ENCODE assay signal across 36 cellular contexts in genomic region chrX:32016195-32016594, GRCh38.
"Had no signal": no experiment of that assay in that cellular context is flagged by ENCODE, and none has a peak within 500 bp of the region (broad histone marks: within the 10 kb centered on the region; RNA-seq: fewer than 3 reads in every experiment).

No MANE protein-coding gene starts in this region.

- H3K36me3 ChIP-seq: MG63 had no signal

- H3K4me3 ChIP-seq: MG63 had no signal

- H3K27me3 ChIP-seq: MG63 had no signal

- DNase-seq: Karpas-422, Kasumi-1, MG63, MM.1S, MV-4-11, NCI-H1048, NCI-H1092, NCI-H1092 treated with DMSO at 0.1 percent for 48 hours, NCI-H1105, NCI-H1105 treated with DMSO at 0.1 percent for 48 hours, NCI-H1417, NCI-H1417 treated with DMSO at 0.1 percent for 48 hours, NCI-H1436, NCI-H1436 treated with DMSO at 0.1 percent for 48 hours, NCI-H146, NCI-H1694, NCI-H1694 treated with DMSO at 0.1 percent for 48 hours, NCI-H187, NCI-H187 treated with DMSO at 0.1 percent for 48 hours, NCI-H1930, NCI-H2029, NCI-H2029 treated with DMSO at 0.1 percent for 48 hours, NCI-H2081, NCI-H2081 treated with DMSO at 0.1 percent for 48 hours, NCI-H2107, NCI-H2171, NCI-H2171 treated with DMSO at 0.1 percent for 48 hours, NCI-H2227 treated with DMSO at 0.1 percent for 48 hours, NCI-H226, NCI-H345, NCI-H446, NCI-H446 treated with DMSO at 0.1 percent for 48 hours, NCI-H510A, NCI-H510A treated with DMSO at 0.1 percent for 48 hours, NCI-H524, NCI-H524 treated with DMSO at 0.1 percent for 48 hours had no signal

- H3K9me3 ChIP-seq: MG63 had no signal
